Comparison of ENCODE assay signal across 14 cellular contexts in genomic region chr14:31763041-31763440, GRCh38.
DNase-seq lines count a peak whose midpoint lies in the region; ATAC-seq and TF ChIP-seq lines count a peak whose summit lies in the region.
"Had no signal": no experiment of that assay in that cellular context is flagged by ENCODE, and none has a peak within 500 bp of the region (broad histone marks: within the 10 kb centered on the region; RNA-seq: fewer than 3 reads in every experiment).

No MANE protein-coding gene starts in this region.

- H3K79me2 ChIP-seq in GM23338 (replicated peaks; ENCODE audit: insufficient read depth) = no peaks in the 10 kb centered on the region

- WGBS in endodermal cell (ENCODE audit: insufficient coverage in 1 of 2, insufficient read length in 1 of 2), 2 experiments = 78 to 87% methylated on average over 1 of the region's 1 CpG

- H3K4me1 ChIP-seq in GM23338 (ENCODE audit: insufficient read depth) (no peaks in the 10 kb centered on the region), colonic mucosa (no peaks in the 10 kb centered on the region), mucosa of descending colon (ENCODE audit: low read depth) (peaks cover 8% of the 10 kb centered on the region), endodermal cell (ENCODE audit: control insufficient read depth, insufficient read depth, low read length) (no peaks in the 10 kb centered on the region)
- no peaks in the 10 kb centered on the region for H3K4me1 ChIP-seq in effector memory CD4-positive, alpha-beta T cell (ENCODE audit: control insufficient read depth, insufficient read depth, low read length, poor library complexity, severe bottlenecking)
- H3K4me1 ChIP-seq: Caco-2, HAP-1 had no signal

- H3K4me3 ChIP-seq in GM23338 = no peak overlapping the region
- H3K4me3 ChIP-seq in colonic mucosa = no peak overlapping the region
- no peak overlapping the region for H3K4me3 ChIP-seq in mucosa of descending colon
- no peak overlapping the region for H3K4me3 ChIP-seq in endodermal cell (ENCODE audit: low read length)
- no peak overlapping the region for H3K4me3 ChIP-seq in effector memory CD4-positive, alpha-beta T cell (ENCODE audit: insufficient read depth, low read depth, low read length, poor library complexity, severe bottlenecking)
- H3K4me3 ChIP-seq: HAP-1 had no signal

- no peak overlapping the region for H3K4me2 ChIP-seq in GM23338

- no peaks in the 10 kb centered on the region for H4K20me1 ChIP-seq in GM23338 (replicated peaks; ENCODE audit: insufficient read depth)

- H3K9me3 ChIP-seq in colonic mucosa = no peaks in the 10 kb centered on the region
- no peaks in the 10 kb centered on the region for H3K9me3 ChIP-seq in mucosa of descending colon
- no peaks in the 10 kb centered on the region for H3K9me3 ChIP-seq in endodermal cell (ENCODE audit: control insufficient read depth, low read length)
- H3K9me3 ChIP-seq in effector memory CD4-positive, alpha-beta T cell (ENCODE audit: control insufficient read depth, low read length) = no peaks in the 10 kb centered on the region
- H3K9me3 ChIP-seq: Caco-2, HAP-1 had no signal

- H3K36me3 Mint-ChIP-seq in GM23338 (ENCODE audit: low read depth) (no peaks in the 10 kb centered on the region), endodermal cell (ENCODE audit: low read depth) (no peaks in the 10 kb centered on the region)

- H3K9me3 Mint-ChIP-seq in GM23338 (no peaks in the 10 kb centered on the region), endodermal cell (no peaks in the 10 kb centered on the region)
- H3K9me3 Mint-ChIP-seq: HFFc6 had no signal

- no peaks in the 10 kb centered on the region for H3K9me2 ChIP-seq in GM23338 (ENCODE audit: insufficient read depth)

- H3K27me3 ChIP-seq in GM23338 (ENCODE audit: insufficient read depth) (no peaks in the 10 kb centered on the region), colonic mucosa (no peaks in the 10 kb centered on the region), endodermal cell (ENCODE audit: control insufficient read depth, insufficient read depth, low read length, poor library complexity, severe bottlenecking) (no peaks in the 10 kb centered on the region)
- H3K27me3 ChIP-seq in effector memory CD4-positive, alpha-beta T cell (replicated peaks; ENCODE audit: control insufficient read depth, insufficient read depth, low read length, poor library complexity, severe bottlenecking) = no peaks in the 10 kb centered on the region

- intact Hi-C loops in colonic mucosa (cut with DNase I) (no loop called here), mucosa of descending colon (cut with DNase I, micrococcal nuclease) (no loop called here)

- H3K9ac ChIP-seq in colonic mucosa (ENCODE audit: low read depth in 2 of 2, low read length in 2 of 2) (no peak overlapping the region), endodermal cell (ENCODE audit: extremely low read depth, low read length, poor library complexity, severe bottlenecking) (no peak overlapping the region)

- ATAC-seq in GM23338 (no peak), mucosa of descending colon (peak; percentile 83)

- no peak for TF ChIP-seq CTCF in GM23338 (conservative IDR thresholded peaks at IDR 0.05; ENCODE audit: low read depth in 2 of 2)
- TF ChIP-seq CTCF in colonic mucosa (IDR thresholded peaks at IDR 0.05) = no peak
- TF ChIP-seq CTCF in mucosa of descending colon (IDR thresholded peaks at IDR 0.05) = no peak
- no peak for TF ChIP-seq CTCF in endodermal cell (conservative IDR thresholded peaks at IDR 0.05)

- H3K4me3 Mint-ChIP-seq in GM23338 (no peak overlapping the region), endodermal cell (no peak overlapping the region)
- H3K4me3 Mint-ChIP-seq: CD4-positive, alpha-beta memory T cell; HFFc6 had no signal

- no peak for DNase-seq in GM23338 (ENCODE audit: low spot score)
- DNase-seq in colonic mucosa = peak; percentile 26
- peak in 1 of 3 donors; percentile 33 for DNase-seq in mucosa of descending colon
- DNase-seq in endodermal cell = no peak
- DNase-seq in SKM-1 treated with dmso at 0.1 percent for 144 hours (lab: John Stamatoyannopoulos, UW; ENCODE audit: unreplicated experiment) = no peak
- DNase-seq in effector memory CD4-positive, alpha-beta T cell = no peak
- DNase-seq: C1 segment of cervical spinal cord; Caco-2; CD4-positive, alpha-beta memory T cell; DMS153; DND-41; GOT3; HFFc6 had no signal

- H3F3A ChIP-seq in GM23338 (replicated peaks; ENCODE audit: low read depth) = no peaks in the 10 kb centered on the region

- H3K4me1 Mint-ChIP-seq in GM23338 = no peaks in the 10 kb centered on the region
- no peaks in the 10 kb centered on the region for H3K4me1 Mint-ChIP-seq in endodermal cell

- H3K27ac ChIP-seq in GM23338 (ENCODE audit: low read depth) (no peak overlapping the region), colonic mucosa (no peak overlapping the region), endodermal cell (ENCODE audit: low read depth, low read length) (no peak overlapping the region)
- no peak overlapping the region for H3K27ac ChIP-seq in effector memory CD4-positive, alpha-beta T cell (ENCODE audit: insufficient read depth, low read length, poor library complexity, severe bottlenecking)

- H3K27me3 Mint-ChIP-seq in GM23338 (ENCODE audit: insufficient read depth, low read depth, poor library complexity) (no peaks in the 10 kb centered on the region), endodermal cell (ENCODE audit: insufficient read depth) (no peaks in the 10 kb centered on the region)
- H3K27me3 Mint-ChIP-seq: CD4-positive, alpha-beta memory T cell had no signal

- H3K36me3 ChIP-seq in GM23338 (ENCODE audit: insufficient read depth) (no peaks in the 10 kb centered on the region), colonic mucosa (no peaks in the 10 kb centered on the region), mucosa of descending colon (ENCODE audit: low read depth) (no peaks in the 10 kb centered on the region), endodermal cell (ENCODE audit: control insufficient read depth, insufficient read depth, low read length) (no peaks in the 10 kb centered on the region)
- H3K36me3 ChIP-seq in effector memory CD4-positive, alpha-beta T cell (ENCODE audit: control insufficient read depth, insufficient read depth, low read length) = no peaks in the 10 kb centered on the region
- H3K36me3 ChIP-seq: HAP-1 had no signal

- H3K27ac Mint-ChIP-seq in GM23338 (peak overlapping the region; percentile 11; the same call in 1 of the 2 replicates), endodermal cell (no peak overlapping the region)
- H3K27ac Mint-ChIP-seq: CD4-positive, alpha-beta memory T cell; HFFc6 had no signal

- H2AFZ ChIP-seq in GM23338 = no peak overlapping the region

TF ChIP-seq in GM23338, 12 proteins besides CTCF, POLR2A, EP300 and RAD21 (continues in another document):
- no peak for TF ChIP-seq POLR2AphosphoS5 (IDR thresholded peaks at IDR 0.05; ENCODE audit: low read depth)
- no peak for TF ChIP-seq ZNF462 (CRISPR knock-in tag; IDR thresholded peaks at IDR 0.05)
